In the genomic region with DNA sequence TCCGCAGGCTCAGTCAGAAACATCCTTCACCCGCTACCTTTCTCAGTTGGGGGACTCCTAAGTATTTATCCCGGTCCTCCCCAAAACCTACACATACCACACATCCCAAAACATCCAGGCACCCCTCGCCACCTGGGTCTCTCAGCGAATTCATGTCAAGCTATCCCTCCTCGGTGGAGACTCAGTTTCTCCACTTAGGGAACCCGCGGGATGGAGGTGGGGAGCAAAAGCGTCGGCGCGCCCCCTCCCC, we compare ENCODE assay signal across 8 cellular contexts. TPM values are rescaled to one million over a fixed set of nuclear protein-coding genes. Genes with fewer than 3 reads are reported as not detected.
DNase-seq lines count a peak whose midpoint lies in the region; ATAC-seq and TF ChIP-seq lines count a peak whose summit lies in the region.

No MANE protein-coding gene starts in this region.

- POLR2A ChIA-PET in AG04449 (lab: Yijun Ruan, JAX): interaction anchor here (0.6 to 1.9 kb wide), 3 partner anchors 16 to 307 kb away, joined by 3 to 7 read pairs (median 3); a partner anchor contains a TSS

- peaks cover 7% of the 10 kb centered on the region for H3K27me3 Mint-ChIP-seq in brain
- no peaks in the 10 kb centered on the region for H3K27me3 Mint-ChIP-seq in mesothelial cell of epicardium (ENCODE audit: low read depth)

- DNase-seq in AG04449 (ENCODE audit: low read depth, low spot score): no peak
- DNase-seq in HFF-Myc (ENCODE audit: extremely low read depth, low read depth): no peak
- DNase-seq in mesothelial cell of epicardium (ENCODE audit: low spot score in 2 of 2, unreplicated experiment in 2 of 2): no peak
- DNase-seq in effector CD4-positive, alpha-beta T cell: no peak
- DNase-seq in DMS79 treated with DMSO at 0.1 percent for 48 hours (lab: John Stamatoyannopoulos, UW): no peak
- no peak for DNase-seq in head of caudate nucleus

- H3K4me3 ChIP-seq in AG04449 (ENCODE audit: low read depth, low read length): peak overlapping the region; percentile 72
- H3K4me3 ChIP-seq in HFF-Myc (replicated peaks; ENCODE audit: low read depth, low read length): peak overlapping the region; percentile 61

- TF ChIP-seq CTCF in AG04449 (IDR thresholded peaks at IDR 0.05; ENCODE audit: insufficient read depth, low read length, missing control alignments) (no peak), HFF-Myc (IDR thresholded peaks at IDR 0.05; ENCODE audit: low read depth, low read length, missing control alignments) (no peak), brain (conservative IDR thresholded peaks at IDR 0.05) (no peak), mesothelial cell of epicardium (IDR thresholded peaks at IDR 0.05; ENCODE audit: unreplicated experiment) (no peak)

- H3K4me1 Mint-ChIP-seq in brain (peaks cover 58% of the 10 kb centered on the region), mesothelial cell of epicardium (peaks cover 27% of the 10 kb centered on the region)

- H3K27ac Mint-ChIP-seq in brain: peak overlapping the region; percentile 81 to 98 (median 88)
- H3K27ac Mint-ChIP-seq in mesothelial cell of epicardium: peak overlapping the region; percentile 90

- intact Hi-C loops in head of caudate nucleus (cut with DNase I): loop anchor here (2.0 to 10.0 kb wide), 3 partner anchors 19 to 63 kb away; a partner anchor contains a TSS

- H3K9me3 Mint-ChIP-seq in brain (no peaks in the 10 kb centered on the region), mesothelial cell of epicardium (no peaks in the 10 kb centered on the region)

- ATAC-seq in HG03457 (IDR thresholded peaks at IDR 0.05; ENCODE audit: unreplicated experiment): no peak

- H3K4me3 Mint-ChIP-seq in brain (peak overlapping the region; percentile 87 to 96 (median 93)), mesothelial cell of epicardium (peak overlapping the region; percentile 90)

- CTCF ChIA-PET in AG04449 (lab: Yijun Ruan, JAX): interaction anchor here (0.6 to 17.2 kb wide), 9 partner anchors 17 to 171 kb away, joined by 3 to 244 read pairs (median 3); a partner anchor contains a TSS

- H3K36me3 Mint-ChIP-seq in brain (no peaks in the 10 kb centered on the region), mesothelial cell of epicardium (no peaks in the 10 kb centered on the region)

RNA-seq across cellular contexts. Expression of a gene that starts 1.2 kb away (rescaled TPM):
- polyA plus RNA-seq in brain (ENCODE audit: insufficient read depth, low read depth, low replicate concordance): 25.7 TPM
- 19.9 to 21.7 TPM (median 21.7 TPM) in 3 replicates for total RNA-seq in mesothelial cell of epicardium

RNA-seq across cellular contexts. Expression of a gene that starts 8.0 kb away (rescaled TPM):
- not detected for polyA plus RNA-seq in brain (ENCODE audit: insufficient read depth, low read depth, low replicate concordance)
- 0.49 to 1.3 TPM (median 0.87 TPM) in 3 replicates for total RNA-seq in mesothelial cell of epicardium

RNA-seq across cellular contexts. Expression of a gene that starts 18.2 kb away (rescaled TPM):
- 47.9 TPM for polyA plus RNA-seq in brain (ENCODE audit: insufficient read depth, low read depth, low replicate concordance)
- 46.8 to 49.6 TPM (median 48.3 TPM) in 3 replicates for total RNA-seq in mesothelial cell of epicardium

RNA-seq across cellular contexts. Expression of a gene that starts 26.9 kb away (rescaled TPM):
- polyA plus RNA-seq in brain (ENCODE audit: insufficient read depth, low read depth, low replicate concordance): 183 TPM
- total RNA-seq in mesothelial cell of epicardium: 64.0 to 70.9 TPM (median 68.2 TPM) in 3 replicates

RNA-seq across cellular contexts. Expression of a gene that starts 30.8 kb away (rescaled TPM):
- polyA plus RNA-seq in brain (ENCODE audit: insufficient read depth, low read depth, low replicate concordance): 38.3 TPM
- total RNA-seq in mesothelial cell of epicardium: 115 to 132 TPM (median 117 TPM) in 3 replicates
